In genomic region chr9:134278286-134278685, GRCh38 we compare ENCODE assay signal across 10 cellular contexts.
"Had no signal": no experiment of that assay in that cellular context is flagged by ENCODE, and none has a peak within 500 bp of the region (broad histone marks: within the 10 kb centered on the region; RNA-seq: fewer than 3 reads in every experiment).

No MANE protein-coding gene starts in this region.

- H3K4me3 Mint-ChIP-seq: GM23338, H9, HFFc6 had no signal

- H3K9ac ChIP-seq: KMS-11 had no signal

- H2AFZ ChIP-seq: GM23338 had no signal

- DNase-seq: H9, HCEC 1CT, HFFc6, IMR-90, KBM-7 had no signal

- ATAC-seq: GM23338 had no signal

- H3K9me3 Mint-ChIP-seq: GM23338, H9, HFFc6 had no signal

- H3K4me3 ChIP-seq: GM23338 had no signal

- H3K4me2 ChIP-seq: GM23338, KMS-11 had no signal

- H3K27ac ChIP-seq: HL-60, KMS-11 had no signal

- FAIRE-seq: H1, H54 had no signal

- H3K27ac Mint-ChIP-seq: GM23338, H9, HFFc6 had no signal
